28 cellular contexts compared by ENCODE assay signal in the genomic region with DNA sequence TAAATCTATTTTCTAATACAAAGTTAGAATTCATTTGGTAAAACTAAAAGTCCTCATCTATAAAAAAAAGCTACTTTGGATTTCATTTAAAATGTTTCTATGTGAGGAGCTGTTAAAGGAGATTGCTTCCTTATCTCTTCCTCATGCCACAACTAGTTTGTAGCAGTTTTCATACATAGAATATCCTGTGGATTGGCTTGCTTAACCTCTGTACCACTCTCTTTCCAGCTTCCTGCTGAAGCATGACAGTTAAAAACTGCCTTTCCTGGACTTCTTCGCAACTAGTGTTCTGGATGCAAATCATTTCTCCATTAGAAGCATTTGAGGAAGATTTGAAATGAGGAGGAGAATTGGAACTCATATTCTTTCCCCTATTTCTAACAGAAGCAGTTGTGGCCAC. TPM values are rescaled to one million over a fixed set of nuclear protein-coding genes. Genes with fewer than 3 reads are reported as not detected.
DNase-seq lines count a peak whose midpoint lies in the region; ATAC-seq and TF ChIP-seq lines count a peak whose summit lies in the region.
"Had no signal": no experiment of that assay in that cellular context is flagged by ENCODE, and none has a peak within 500 bp of the region (broad histone marks: within the 10 kb centered on the region; RNA-seq: fewer than 3 reads in every experiment).

No MANE protein-coding gene starts in this region.

- no peaks in the 10 kb centered on the region for H3K36me3 ChIP-seq in IMR-90 (ENCODE audit: control insufficient read depth, insufficient read depth, low read length)
- no peaks in the 10 kb centered on the region for H3K36me3 ChIP-seq in mesenchymal stem cell (ENCODE audit: control insufficient read depth in 1 of 2, insufficient read depth in 2 of 2, low read depth in 1 of 2, low read length in 2 of 2)
- H3K36me3 ChIP-seq: BE2C, HAP-1 had no signal

- dilution Hi-C loops in IMR-90 (cut with HindIII; ENCODE audit: low sequenced_read_pairs, unreplicated experiment): no loop called here

- H2BK15ac ChIP-seq in IMR-90 (ENCODE audit: low read depth, low read length) (no peak overlapping the region), mesenchymal stem cell (ENCODE audit: low read depth, poor library complexity, severe bottlenecking) (no peak overlapping the region)

- no peak overlapping the region for H2BK5ac ChIP-seq in IMR-90 (ENCODE audit: low read depth, low read length, poor library complexity, severe bottlenecking)
- no peak overlapping the region for H2BK5ac ChIP-seq in mesenchymal stem cell (ENCODE audit: low read depth, low read length, poor library complexity, severe bottlenecking)

- H3K9ac ChIP-seq in IMR-90 (ENCODE audit: low read depth, low read length) (no peak overlapping the region), mesenchymal stem cell (ENCODE audit: low read length) (no peak overlapping the region)

- H4K5ac ChIP-seq in IMR-90 (ENCODE audit: low read depth, low read length): no peak overlapping the region

- no peaks in the 10 kb centered on the region for H4K20me1 ChIP-seq in IMR-90 (ENCODE audit: insufficient read depth, low read length)

- H3K27me3 ChIP-seq in IMR-90 (ENCODE audit: control insufficient read depth, insufficient read depth, low read length) (no peaks in the 10 kb centered on the region), mesenchymal stem cell (ENCODE audit: control insufficient read depth in 1 of 2, insufficient read depth in 1 of 2, low read length in 2 of 2) (no peaks in the 10 kb centered on the region)
- H3K27me3 ChIP-seq: BE2C had no signal

- in situ Hi-C loops in IMR-90 (cut with MboI; ENCODE audit: low sequenced_read_pairs): no loop called here

- H3K23ac ChIP-seq in IMR-90 (ENCODE audit: low read depth, low read length) (no peak overlapping the region), mesenchymal stem cell (ENCODE audit: low read length in 2 of 2) (no peak overlapping the region)

- H3K14ac ChIP-seq in IMR-90 (replicated peaks; ENCODE audit: low read depth, low read length): no peak overlapping the region
- H3K14ac ChIP-seq in mesenchymal stem cell (ENCODE audit: low read length in 2 of 2): no peak overlapping the region

- TF ChIP-seq RAD21 in IMR-90 (IDR thresholded peaks at IDR 0.05; ENCODE audit: low read length): no peak

- H2AFZ ChIP-seq in IMR-90 (replicated peaks; ENCODE audit: low read length, poor library complexity): no peak overlapping the region
- H2AFZ ChIP-seq in mesenchymal stem cell (ENCODE audit: low read depth, low read length): no peak overlapping the region

- no peak overlapping the region for H3K4me3 ChIP-seq in IMR-90 (ENCODE audit: insufficient read depth, low read depth, low read length)
- H3K4me3 ChIP-seq in mesenchymal stem cell (ENCODE audit: insufficient read depth in 1 of 2, low read depth in 1 of 2, low read length in 2 of 2): no peak overlapping the region
- H3K4me3 ChIP-seq: HAP-1, SK-N-MC had no signal

- CTCF ChIA-PET in IMR-90 (lab: Yijun Ruan, JAX): no interaction called here

- no peak for TF ChIP-seq CTCF in IMR-90 (conservative IDR thresholded peaks at IDR 0.05; ENCODE audit: low read depth, low read length)

- no peak for ATAC-seq in IMR-90 (ENCODE audit: low read depth)
- no peak for ATAC-seq in HG03025 (IDR thresholded peaks at IDR 0.05; ENCODE audit: low FRiP score, unreplicated experiment)

- DNase-seq in IMR-90 (peak; percentile 11), amniotic epithelial cell (ENCODE audit: low read depth) (peak; percentile 67), erythroblast (lab: John Stamatoyannopoulos, UW) (peak; percentile 13 to 41), mesenchymal stem cell (peak; percentile 15), DMS114 treated with DMSO at 0.1 percent for 48 hours (lab: John Stamatoyannopoulos, UW; ENCODE audit: unreplicated experiment) (no peak), DMS 273 (lab: John Stamatoyannopoulos, UW; ENCODE audit: unreplicated experiment) (no peak), NCI-H69 (lab: John Stamatoyannopoulos, UW) (no peak)
- DNase-seq: 8988T; ACHN; BE2C; CD8-positive, alpha-beta memory T cell; DMS153; DND-41; GOT3; HFFc6; Karpas-422; NCI-H1105; NCI-H1436 treated with DMSO at 0.1 percent for 48 hours; NCI-H2029; NCI-H526 treated with DMSO at 0.1 percent for 48 hours; SIG-M5 had no signal

- H2BK12ac ChIP-seq in mesenchymal stem cell (ENCODE audit: low read length in 2 of 2): no peak overlapping the region

- H4K8ac ChIP-seq in IMR-90 (ENCODE audit: low read depth in 2 of 2, low read length in 2 of 2) (no peak overlapping the region), mesenchymal stem cell (ENCODE audit: low read length) (no peak overlapping the region)

- H3K9me3 ChIP-seq in IMR-90 (ENCODE audit: control insufficient read depth, insufficient read depth, low read length) (no peaks in the 10 kb centered on the region), mesenchymal stem cell (ENCODE audit: control insufficient read depth, low read length) (no peaks in the 10 kb centered on the region)
- H3K9me3 ChIP-seq: BE2C, HAP-1 had no signal

- peaks cover 12% of the 10 kb centered on the region for H3K4me1 ChIP-seq in IMR-90 (ENCODE audit: control insufficient read depth, insufficient read depth, low read length)
- peaks cover 10% of the 10 kb centered on the region for H3K4me1 ChIP-seq in mesenchymal stem cell (ENCODE audit: control insufficient read depth, insufficient read depth, low read depth, low read length)
- H3K4me1 ChIP-seq: BE2C, HAP-1 had no signal

- no TSS peak for BruUV-seq in IMR-90 (replicated peaks; lab: Mats Ljungman, UMichigan)

- H2AK5ac ChIP-seq in IMR-90 (ENCODE audit: low read depth, low read length) (no peak overlapping the region), mesenchymal stem cell (ENCODE audit: low read length, severe bottlenecking) (peak overlapping the region; percentile 99)

- H3K4ac ChIP-seq in IMR-90 (ENCODE audit: low read depth, low read length) (no peak overlapping the region), mesenchymal stem cell (ENCODE audit: low read depth in 1 of 2, low read length in 2 of 2) (no peak overlapping the region)

- H4K91ac ChIP-seq in IMR-90 (ENCODE audit: insufficient read depth, low read depth, low read length) (no peak overlapping the region), mesenchymal stem cell (ENCODE audit: low read length) (no peak overlapping the region)

- POLR2A ChIA-PET in IMR-90 (lab: Charles Lee; ENCODE audit: unreplicated experiment): no interaction called here

- no CpG with 5 or more reads among the region's 1 CpG for WGBS in IMR-90 (ENCODE audit: extremely low coverage in 2 of 2, insufficient read length in 1 of 2), 2 experiments
- no CpG with 5 or more reads among the region's 1 CpG for WGBS in mesenchymal stem cell

- H2BK120ac ChIP-seq in IMR-90 (ENCODE audit: low read depth, low read length) (no peak overlapping the region), mesenchymal stem cell (ENCODE audit: low read depth, low read length) (no peak overlapping the region)

- TF ChIP-seq POLR2A in IMR-90 (IDR thresholded peaks at IDR 0.05; ENCODE audit: low read depth, low read length) (no peak), erythroblast (IDR thresholded peaks at IDR 0.05; ENCODE audit: low read length) (no peak)

- H3K27ac ChIP-seq in IMR-90 (ENCODE audit: insufficient read depth, low read length) (no peak overlapping the region), mesenchymal stem cell (ENCODE audit: low read length, poor library complexity, severe bottlenecking) (no peak overlapping the region)
- H3K27ac ChIP-seq: SK-N-MC had no signal

- H2AK9ac ChIP-seq in IMR-90 (replicated peaks; ENCODE audit: low read depth, low read length, poor library complexity): no peak overlapping the region

- H3K4me2 ChIP-seq in IMR-90 (ENCODE audit: low read depth, low read length): no peak overlapping the region
- no peak overlapping the region for H3K4me2 ChIP-seq in mesenchymal stem cell (ENCODE audit: low read length, poor library complexity, severe bottlenecking)

- H3K18ac ChIP-seq in IMR-90 (ENCODE audit: low read depth, low read length): no peak overlapping the region
- H3K18ac ChIP-seq in mesenchymal stem cell (ENCODE audit: low read depth in 1 of 2, low read length in 2 of 2): no peak overlapping the region

- H3K56ac ChIP-seq in IMR-90 (ENCODE audit: extremely low read depth, insufficient read depth, low read length): no peak overlapping the region

- 0 out of 2 replicates have a peak, but pooled peaks cover 3% of the 10 kb centered on the region for H3K9me1 ChIP-seq in IMR-90 (ENCODE audit: insufficient read depth, low read length)

- intact Hi-C loops in IMR-90 (cut with micrococcal nuclease): no loop called here

- no peak overlapping the region for H2BK20ac ChIP-seq in IMR-90 (ENCODE audit: low read depth, low read length)

- H3K79me1 ChIP-seq in IMR-90 (ENCODE audit: low read depth in 1 of 2, low read length in 2 of 2) (no peaks in the 10 kb centered on the region), mesenchymal stem cell (replicated peaks; ENCODE audit: low read length, poor library complexity, severe bottlenecking) (no peaks in the 10 kb centered on the region)

TF ChIP-seq in IMR-90, 13 proteins besides CTCF, POLR2A, EP300 and RAD21:
- no peak for TF ChIP-seq CHD1 (IDR thresholded peaks at IDR 0.05; ENCODE audit: low read depth, low read length)
- no peak for TF ChIP-seq RFX5 (IDR thresholded peaks at IDR 0.05; ENCODE audit: low read depth, low read length)
- no peak for TF ChIP-seq CEBPB (IDR thresholded peaks at IDR 0.05; ENCODE audit: low read depth, low read length)

RNA-seq across cellular contexts. Expression of a gene that starts 49.6 kb away (rescaled TPM):
- 0.28 TPM in 1 of 2 replicates, not detected in the other for total RNA-seq in IMR-90 (2012; rRNA removed)
- not detected in 2 replicates for polyA plus RNA-seq in IMR-90 (2012; rRNA removed)
- not detected in 2 replicates for polyA plus RNA-seq in IMR-90 (2012; cell fraction: cytosol; rRNA removed)
- not detected in 2 replicates for polyA plus RNA-seq in IMR-90 (2012; cell fraction: nucleus; rRNA removed; ENCODE audit: low replicate concordance)
- polyA plus RNA-seq in mesenchymal stem cell (2013, experiment 1 of 2): 0.18 TPM
- polyA plus RNA-seq in mesenchymal stem cell (2013, experiment 2 of 2): 0.36 TPM
- total RNA-seq: HFFc6, HT-29, NCI-H460, OCI-LY7 had no signal
- polyA plus RNA-seq: CD14-positive monocyte had no signal

Comparison
In these comparisons a context has a peak if more than half of its experiments do, and no peak if none do; other contexts are left out.
1. DNase-seq: peak in IMR-90 (single experiment), amniotic epithelial cell (single experiment), erythroblast (2 of 2) and mesenchymal stem cell (single experiment); none in DMS114 treated with DMSO at 0.1 percent for 48 hours (single experiment), DMS 273 (single experiment) and NCI-H69 (single experiment).